Comparison of ENCODE assay signal across 11 cellular contexts in the genomic region with DNA sequence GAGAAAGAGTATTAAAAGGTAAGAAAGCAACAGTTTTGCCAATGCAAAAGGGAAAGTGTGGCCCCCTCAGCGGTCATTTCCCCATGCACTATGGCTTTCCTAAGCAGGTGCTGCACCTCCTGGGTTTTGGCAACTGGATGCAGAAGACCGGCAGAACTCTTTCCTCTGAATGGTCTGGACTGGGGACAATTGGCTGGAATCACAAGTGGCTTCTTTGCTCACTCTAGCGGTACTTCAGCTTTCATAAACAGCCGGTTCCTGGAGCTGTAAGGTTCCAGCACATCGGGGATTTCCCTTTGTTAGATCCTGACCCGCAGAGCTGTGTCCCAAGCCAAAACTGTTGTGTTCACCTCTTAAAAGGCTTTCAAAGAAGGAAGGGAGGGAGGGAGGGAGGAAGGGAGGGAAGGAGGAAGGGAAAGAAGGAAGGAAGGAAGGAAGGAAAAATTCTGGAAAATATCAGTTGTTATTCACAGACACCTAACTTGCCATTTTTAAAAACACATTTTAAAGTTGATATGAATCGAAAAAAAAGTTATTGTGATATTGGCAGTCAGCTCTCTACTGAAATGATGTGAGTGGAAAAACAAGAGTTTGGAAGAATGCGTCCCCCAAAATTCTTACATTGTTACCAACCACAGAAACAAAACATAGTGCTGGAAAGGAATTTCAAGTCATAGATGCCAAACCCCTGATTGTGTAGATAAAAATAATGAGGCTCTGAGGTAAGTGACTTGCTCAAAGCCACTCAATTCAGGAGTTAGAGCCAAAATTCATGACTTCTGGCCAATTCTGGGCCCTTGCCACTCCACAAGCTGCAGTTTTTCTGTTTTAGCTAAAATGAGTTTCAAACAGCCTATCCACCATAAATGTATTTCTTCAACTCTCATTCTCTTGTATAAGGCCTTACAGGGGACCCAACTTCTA.
A peak's percentile ranks its signal among the peaks of the same experiment; 100 is the strongest.
DNase-seq lines count a peak whose midpoint lies in the region; ATAC-seq and TF ChIP-seq lines count a peak whose summit lies in the region.
"Had no signal": no experiment of that assay in that cellular context is flagged by ENCODE, and none has a peak within 500 bp of the region (broad histone marks: within the 10 kb centered on the region; RNA-seq: fewer than 3 reads in every experiment).

No MANE protein-coding gene starts in this region.

- no peak overlapping the region for H3K27ac Mint-ChIP-seq in T-helper 2 cell treated with Interferon-gamma antibody and Interleukin-4, amounts not matched to agents 5 μg/mL and 100 μg/mL, for 36 hours
- H3K27ac Mint-ChIP-seq in CD8-positive, alpha-beta T cell, result no peak overlapping the region
- H3K27ac Mint-ChIP-seq: T-helper 1 cell treated with Interleukin-12 subunit alpha and Interleukin-12 subunit beta and Interleukin-4 antibody, amounts not matched to agents 30 μg/mL and 1 μg/mL, for 36 hours had no signal

- DNase-seq in NCI-H2029 treated with DMSO at 0.1 percent for 48 hours (lab: John Stamatoyannopoulos, UW), result peak; percentile 8
- DNase-seq in NCI-H2029 (lab: John Stamatoyannopoulos, UW), result no peak
- DNase-seq in astrocyte of the hippocampus (ENCODE audit: low read depth, low spot score), result peak; percentile 95
- peak; percentile 96 for DNase-seq in iris pigment epithelial cell (ENCODE audit: low read depth)
- peak; percentile 21 for DNase-seq in testis
- DNase-seq in T-helper 2 cell treated with Interferon-gamma antibody and Interleukin-4, amounts not matched to agents 5 μg/mL and 100 μg/mL, for 36 hours (ENCODE audit: low spot score), result no peak
- DNase-seq in CD8-positive, alpha-beta T cell, result no peak
- DNase-seq: stimulated activated CD4-positive, alpha-beta T cell treated with anti-CD3 and anti-CD28 coated beads, Interleukin-2, amount 100 ng/mL, for 24 hours had no signal

- H3K4me3 Mint-ChIP-seq in T-helper 2 cell treated with Interferon-gamma antibody and Interleukin-4, amounts not matched to agents 5 μg/mL and 100 μg/mL, for 36 hours, result no peak overlapping the region
- H3K4me3 Mint-ChIP-seq in CD8-positive, alpha-beta T cell, result no peak overlapping the region
- H3K4me3 Mint-ChIP-seq: T-helper 1 cell treated with Interleukin-12 subunit alpha and Interleukin-12 subunit beta and Interleukin-4 antibody, amounts not matched to agents 30 μg/mL and 1 μg/mL, for 36 hours had no signal

- no peak overlapping the region for H3K27ac ChIP-seq in testis
- H3K27ac ChIP-seq in CD8-positive, alpha-beta T cell (ENCODE audit: low read depth, low read length), result no peak overlapping the region
- H3K27ac ChIP-seq: 22Rv1 had no signal

- H3K4me1 ChIP-seq in testis, result peaks cover 4% of the 10 kb centered on the region
- H3K4me1 ChIP-seq in CD8-positive, alpha-beta T cell (ENCODE audit: insufficient read depth, low read length), result no peaks in the 10 kb centered on the region

- TF ChIP-seq CTCF in testis (IDR thresholded peaks at IDR 0.05), result no peak
- no peak for TF ChIP-seq CTCF in CD8-positive, alpha-beta T cell (IDR thresholded peaks at IDR 0.05)

- H3K4me1 Mint-ChIP-seq in T-helper 2 cell treated with Interferon-gamma antibody and Interleukin-4, amounts not matched to agents 5 μg/mL and 100 μg/mL, for 36 hours (ENCODE audit: low read depth), result peaks cover 4% of the 10 kb centered on the region
- no peaks in the 10 kb centered on the region for H3K4me1 Mint-ChIP-seq in CD8-positive, alpha-beta T cell (ENCODE audit: low read depth)

- POLR2A ChIA-PET in CD8-positive, alpha-beta T cell (lab: Charles Lee), result no interaction called here

- H3K4me3 ChIP-seq in testis, result no peak overlapping the region
- no peak overlapping the region for H3K4me3 ChIP-seq in CD8-positive, alpha-beta T cell (ENCODE audit: low read depth, low read length)

- CTCF ChIA-PET in CD8-positive, alpha-beta T cell (lab: Charles Lee), result no interaction called here

- no peaks in the 10 kb centered on the region for H3K9me3 Mint-ChIP-seq in T-helper 2 cell treated with Interferon-gamma antibody and Interleukin-4, amounts not matched to agents 5 μg/mL and 100 μg/mL, for 36 hours
- H3K9me3 Mint-ChIP-seq in CD8-positive, alpha-beta T cell, result peaks cover 3% of the 10 kb centered on the region
- H3K9me3 Mint-ChIP-seq: T-helper 1 cell treated with Interleukin-12 subunit alpha and Interleukin-12 subunit beta and Interleukin-4 antibody, amounts not matched to agents 30 μg/mL and 1 μg/mL, for 36 hours had no signal

- 14 to 22% methylated on average over 8 of the region's 8 CpGs for WGBS in testis, 2 donors

- no peaks in the 10 kb centered on the region for H3K36me3 ChIP-seq in testis (ENCODE audit: low read depth, missing control alignments)
- no peaks in the 10 kb centered on the region for H3K36me3 ChIP-seq in CD8-positive, alpha-beta T cell (ENCODE audit: insufficient read depth, low read length)

- intact Hi-C loops in testis (cut with DNase I; ENCODE audit: low total_unique reads), result no loop called here
- intact Hi-C loops in CD8-positive, alpha-beta T cell (cut with DNase I, micrococcal nuclease), result no loop called here

- no peaks in the 10 kb centered on the region for H3K27me3 ChIP-seq in testis
- H3K27me3 ChIP-seq in CD8-positive, alpha-beta T cell (ENCODE audit: insufficient read depth, low read length), result no peaks in the 10 kb centered on the region

- no peak for ATAC-seq in CD8-positive, alpha-beta T cell
- no peak for ATAC-seq in GM19351 (IDR thresholded peaks at IDR 0.05; ENCODE audit: unreplicated experiment)

- H3K36me3 Mint-ChIP-seq in T-helper 2 cell treated with Interferon-gamma antibody and Interleukin-4, amounts not matched to agents 5 μg/mL and 100 μg/mL, for 36 hours (ENCODE audit: low read depth), result no peaks in the 10 kb centered on the region
- no peaks in the 10 kb centered on the region for H3K36me3 Mint-ChIP-seq in CD8-positive, alpha-beta T cell

- peaks cover 11% of the 10 kb centered on the region for H3K27me3 Mint-ChIP-seq in T-helper 2 cell treated with Interferon-gamma antibody and Interleukin-4, amounts not matched to agents 5 μg/mL and 100 μg/mL, for 36 hours (ENCODE audit: low read depth)
- peaks cover 9% of the 10 kb centered on the region for H3K27me3 Mint-ChIP-seq in CD8-positive, alpha-beta T cell (ENCODE audit: low read depth)

- no peaks in the 10 kb centered on the region for H3K9me3 ChIP-seq in testis
- H3K9me3 ChIP-seq in CD8-positive, alpha-beta T cell (ENCODE audit: low read length), result no peaks in the 10 kb centered on the region

- TF ChIP-seq POLR2A in testis (IDR thresholded peaks at IDR 0.05), result no peak

Comparison
In these comparisons a context has a peak if more than half of its experiments do, and no peak if none do; other contexts are left out.
1. DNase-seq: peak in NCI-H2029 treated with DMSO at 0.1 percent for 48 hours (single experiment), astrocyte of the hippocampus (single experiment), iris pigment epithelial cell (single experiment) and testis (single experiment); none in NCI-H2029 (single experiment), T-helper 2 cell treated with Interferon-gamma antibody and Interleukin-4, amounts not matched to agents 5 μg/mL and 100 μg/mL, for 36 hours (single experiment) and CD8-positive, alpha-beta T cell (0 of 7).